ENCODE assay signal across 33 cellular contexts in genomic region chr9:87226896-87227295, GRCh38.
"Had no signal": no experiment of that assay in that cellular context is flagged by ENCODE, and none has a peak within 500 bp of the region (broad histone marks: within the 10 kb centered on the region; RNA-seq: fewer than 3 reads in every experiment).

No MANE protein-coding gene starts in this region.

- H3K36me3 Mint-ChIP-seq: activated naive CD8-positive, alpha-beta T cell had no signal

- H3K27ac Mint-ChIP-seq: activated B cell treated with CpG ODN at 0.5 μM for 24 hours; activated CD8-positive, alpha-beta T cell treated with anti-CD3 and anti-CD28 coated beads for 36 hours; activated naive CD8-positive, alpha-beta T cell; activated T-helper 17 cell treated with anti-CD3 and anti-CD28 coated beads, Interleukin-2, amount 50 U/mL, for 72 hours; effector memory CD8-positive, alpha-beta T cell; T-helper 17 cell; T-helper 2 cell treated with Interferon-gamma antibody and Interleukin-4, amounts not matched to agents 5 μg/mL and 100 μg/mL, for 36 hours had no signal

- H3K27ac ChIP-seq: body of pancreas, esophagus muscularis mucosa, gastroesophageal sphincter, heart right ventricle, hepatocyte, WERI-Rb-1 had no signal

- H3K4me3 Mint-ChIP-seq: activated B cell treated with CpG ODN at 0.5 μM for 24 hours; activated CD8-positive, alpha-beta T cell treated with anti-CD3 and anti-CD28 coated beads for 36 hours; activated naive CD8-positive, alpha-beta T cell; activated T-cell treated with anti-CD3 and anti-CD28 coated beads, Interleukin-2, amount 50 U/mL, for 4 hours; activated T-helper 17 cell treated with anti-CD3 and anti-CD28 coated beads, Interleukin-2, amount 50 U/mL, for 72 hours; central memory CD8-positive, alpha-beta T cell; effector memory CD8-positive, alpha-beta T cell; T-helper 17 cell; T-helper 2 cell treated with Interferon-gamma antibody and Interleukin-4, amounts not matched to agents 5 μg/mL and 100 μg/mL, for 36 hours had no signal

- H3K27me3 Mint-ChIP-seq: activated B cell treated with CpG ODN at 0.5 μM for 24 hours had no signal

- H3K9me3 ChIP-seq: body of pancreas, esophagus muscularis mucosa, gastroesophageal sphincter had no signal

- H3K4me3 ChIP-seq: body of pancreas, esophagus muscularis mucosa, gastroesophageal sphincter, heart right ventricle, hepatocyte had no signal

- H3K27me3 ChIP-seq: body of pancreas, esophagus muscularis mucosa, gastroesophageal sphincter, hepatocyte had no signal

- ATAC-seq: activated CD4-positive, CD25-positive, alpha-beta regulatory T cell treated with anti-CD3 and anti-CD28 coated beads, Interleukin-2, amount 50 U/mL, for 24 hours; activated CD8-positive, alpha-beta T cell treated with anti-CD3 and anti-CD28 coated beads for 36 hours; activated T-cell treated with anti-CD3 and anti-CD28 coated beads, Interleukin-2, amount 50 U/mL, for 4 hours; activated T-helper 17 cell treated with anti-CD3 and anti-CD28 coated beads, Interleukin-2, amount 50 U/mL, for 72 hours; body of pancreas; effector memory CD8-positive, alpha-beta T cell; gastroesophageal sphincter; heart right ventricle; T-helper 17 cell had no signal

- H3K4me1 ChIP-seq: body of pancreas, gastroesophageal sphincter had no signal

- H3K9me3 Mint-ChIP-seq: activated CD8-positive, alpha-beta T cell treated with anti-CD3 and anti-CD28 coated beads for 36 hours; activated T-cell treated with anti-CD3 and anti-CD28 coated beads, Interleukin-2, amount 50 U/mL, for 4 hours; activated T-helper 17 cell treated with anti-CD3 and anti-CD28 coated beads, Interleukin-2, amount 50 U/mL, for 72 hours; effector memory CD8-positive, alpha-beta T cell; T-helper 2 cell treated with Interferon-gamma antibody and Interleukin-4, amounts not matched to agents 5 μg/mL and 100 μg/mL, for 36 hours had no signal

- DNase-seq: activated B cell treated with CpG ODN at 0.5 μM for 24 hours; activated CD4-positive, alpha-beta T cell treated with anti-CD3 and anti-CD28 coated beads for 48 hours; activated CD4-positive, alpha-beta T cell treated with anti-CD3 and anti-CD28 coated beads, Interleukin-2, amount 50 U/mL, for 1 hour; activated CD4-positive, alpha-beta T cell treated with anti-CD3 and anti-CD28 coated beads, Interleukin-2, amount 50 U/mL, for 48 hours; activated CD8-positive, alpha-beta memory T cell treated with anti-CD3 and anti-CD28 coated beads for 24 hours; activated CD8-positive, alpha-beta T cell treated with anti-CD3 and anti-CD28 coated beads for 36 hours; activated effector memory CD4-positive, alpha-beta T cell treated with Interleukin-2 at 50 U/mL for 16 hours; activated gamma-delta T cell treated with Interleukin-2 at 50 U/mL for 16 hours; activated naive CD4-positive, alpha-beta T cell treated with anti-CD3 and anti-CD28 coated beads, Interleukin-2, amount 50 U/mL, for 16 hours; activated naive CD4-positive, alpha-beta T cell treated with Interleukin-2 at 50 U/mL for 16 hours; activated T-cell treated with anti-CD3 and anti-CD28 coated beads, Interleukin-2, amount 50 U/mL, for 4 hours; amniotic stem cell; anterior cingulate cortex; body of pancreas; cortex of kidney; dermis blood vessel endothelial cell; effector CD4-positive, alpha-beta T cell; effector memory CD8-positive, alpha-beta T cell; erythroblast; foreskin melanocyte; heart right ventricle; T-helper 1 cell; T-helper 17 cell; T1000; WERI-Rb-1 had no signal

- H3K4me1 Mint-ChIP-seq: activated B cell treated with CpG ODN at 0.5 μM for 24 hours; activated T-helper 17 cell treated with anti-CD3 and anti-CD28 coated beads, Interleukin-2, amount 50 U/mL, for 72 hours; central memory CD8-positive, alpha-beta T cell; T-helper 17 cell had no signal

- H3K36me3 ChIP-seq: esophagus muscularis mucosa, gastroesophageal sphincter, heart right ventricle, WERI-Rb-1 had no signal
